In the genomic region with DNA sequence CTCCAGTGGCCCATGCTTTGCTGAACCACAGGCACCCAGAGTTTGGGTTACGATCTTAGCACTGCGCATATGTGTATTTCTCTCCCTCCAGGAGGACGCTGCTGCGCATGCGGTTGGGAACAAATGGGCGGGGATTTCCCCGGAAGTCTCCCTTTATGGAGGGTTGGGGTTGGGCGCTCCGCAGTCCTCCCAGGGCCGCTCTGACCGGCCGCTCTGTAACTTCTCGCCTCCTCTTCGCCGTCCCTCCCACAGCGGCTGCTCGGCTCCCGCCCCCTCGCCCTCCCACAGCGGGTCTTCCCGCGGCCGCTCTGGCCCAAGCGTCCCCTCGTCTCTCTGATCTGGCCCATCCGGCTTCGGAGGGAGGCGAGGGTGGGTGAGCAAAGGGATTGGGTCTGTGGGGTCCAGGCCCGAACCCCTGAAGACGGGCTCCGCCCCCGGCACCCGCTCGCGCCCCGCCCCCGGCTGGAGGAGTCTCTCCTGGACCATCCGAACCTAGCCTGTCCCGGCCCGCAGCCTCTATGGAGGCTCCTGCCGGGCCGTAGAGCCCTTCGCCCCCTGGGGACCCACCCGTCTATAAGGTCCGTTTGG, we compare ENCODE assay signal across 1 cellular context.
TF ChIP-seq lines count a peak whose summit lies in the region.

A gene with protein sequence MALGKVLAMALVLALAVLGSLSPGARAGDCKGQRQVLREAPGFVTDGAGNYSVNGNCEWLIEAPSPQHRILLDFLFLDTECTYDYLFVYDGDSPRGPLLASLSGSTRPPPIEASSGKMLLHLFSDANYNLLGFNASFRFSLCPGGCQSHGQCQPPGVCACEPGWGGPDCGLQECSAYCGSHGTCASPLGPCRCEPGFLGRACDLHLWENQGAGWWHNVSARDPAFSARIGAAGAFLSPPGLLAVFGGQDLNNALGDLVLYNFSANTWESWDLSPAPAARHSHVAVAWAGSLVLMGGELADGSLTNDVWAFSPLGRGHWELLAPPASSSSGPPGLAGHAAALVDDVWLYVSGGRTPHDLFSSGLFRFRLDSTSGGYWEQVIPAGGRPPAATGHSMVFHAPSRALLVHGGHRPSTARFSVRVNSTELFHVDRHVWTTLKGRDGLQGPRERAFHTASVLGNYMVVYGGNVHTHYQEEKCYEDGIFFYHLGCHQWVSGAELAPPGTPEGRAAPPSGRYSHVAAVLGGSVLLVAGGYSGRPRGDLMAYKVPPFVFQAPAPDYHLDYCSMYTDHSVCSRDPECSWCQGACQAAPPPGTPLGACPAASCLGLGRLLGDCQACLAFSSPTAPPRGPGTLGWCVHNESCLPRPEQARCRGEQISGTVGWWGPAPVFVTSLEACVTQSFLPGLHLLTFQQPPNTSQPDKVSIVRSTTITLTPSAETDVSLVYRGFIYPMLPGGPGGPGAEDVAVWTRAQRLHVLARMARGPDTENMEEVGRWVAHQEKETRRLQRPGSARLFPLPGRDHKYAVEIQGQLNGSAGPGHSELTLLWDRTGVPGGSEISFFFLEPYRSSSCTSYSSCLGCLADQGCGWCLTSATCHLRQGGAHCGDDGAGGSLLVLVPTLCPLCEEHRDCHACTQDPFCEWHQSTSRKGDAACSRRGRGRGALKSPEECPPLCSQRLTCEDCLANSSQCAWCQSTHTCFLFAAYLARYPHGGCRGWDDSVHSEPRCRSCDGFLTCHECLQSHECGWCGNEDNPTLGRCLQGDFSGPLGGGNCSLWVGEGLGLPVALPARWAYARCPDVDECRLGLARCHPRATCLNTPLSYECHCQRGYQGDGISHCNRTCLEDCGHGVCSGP (N-terminal part only) (plus strand): TSS at position 328 of the 588 bp plus-strand sequence. CDS start 609 bp downstream, outside the sequence.

TF ChIP-seq in K562, 482 proteins besides CTCF, POLR2A, EP300 and RAD21 (continued from another document and continues in another):
- TF ChIP-seq, protein P1, sequence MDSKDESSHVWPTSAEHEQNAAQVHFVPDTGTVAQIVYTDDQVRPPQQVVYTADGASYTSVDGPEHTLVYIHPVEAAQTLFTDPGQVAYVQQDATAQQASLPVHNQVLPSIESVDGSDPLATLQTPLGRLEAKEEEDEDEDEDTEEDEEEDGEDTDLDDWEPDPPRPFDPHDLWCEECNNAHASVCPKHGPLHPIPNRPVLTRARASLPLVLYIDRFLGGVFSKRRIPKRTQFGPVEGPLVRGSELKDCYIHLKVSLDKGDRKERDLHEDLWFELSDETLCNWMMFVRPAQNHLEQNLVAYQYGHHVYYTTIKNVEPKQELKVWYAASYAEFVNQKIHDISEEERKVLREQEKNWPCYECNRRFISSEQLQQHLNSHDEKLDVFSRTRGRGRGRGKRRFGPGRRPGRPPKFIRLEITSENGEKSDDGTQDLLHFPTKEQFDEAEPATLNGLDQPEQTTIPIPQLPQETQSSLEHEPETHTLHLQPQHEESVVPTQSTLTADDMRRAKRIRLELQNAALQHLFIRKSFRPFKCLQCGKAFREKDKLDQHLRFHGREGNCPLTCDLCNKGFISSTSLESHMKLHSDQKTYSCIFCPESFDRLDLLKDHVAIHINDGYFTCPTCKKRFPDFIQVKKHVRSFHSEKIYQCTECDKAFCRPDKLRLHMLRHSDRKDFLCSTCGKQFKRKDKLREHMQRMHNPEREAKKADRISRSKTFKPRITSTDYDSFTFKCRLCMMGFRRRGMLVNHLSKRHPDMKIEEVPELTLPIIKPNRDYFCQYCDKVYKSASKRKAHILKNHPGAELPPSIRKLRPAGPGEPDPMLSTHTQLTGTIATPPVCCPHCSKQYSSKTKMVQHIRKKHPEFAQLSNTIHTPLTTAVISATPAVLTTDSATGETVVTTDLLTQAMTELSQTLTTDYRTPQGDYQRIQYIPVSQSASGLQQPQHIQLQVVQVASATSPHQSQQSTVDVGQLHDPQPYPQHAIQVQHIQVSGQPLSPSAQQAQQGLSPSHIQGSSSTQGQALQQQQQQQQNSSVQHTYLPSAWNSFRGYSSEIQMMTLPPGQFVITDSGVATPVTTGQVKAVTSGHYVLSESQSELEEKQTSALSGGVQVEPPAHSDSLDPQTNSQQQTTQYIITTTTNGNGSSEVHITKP (IDR thresholded peaks at IDR 0.05; ENCODE audit: partially characterized antibody), result peak; percentile 63
- TF ChIP-seq MED1 (CRISPR knock-in tag; IDR thresholded peaks at IDR 0.05; ENCODE audit: borderline replicate concordance) (no peak), BACH1 (tag; IDR thresholded peaks at IDR 0.05) (no peak), MYNN (IDR thresholded peaks at IDR 0.05) (no peak), MYNN (CRISPR knock-in tag; IDR thresholded peaks at IDR 0.05) (no peak), FIP1L1 (IDR thresholded peaks at IDR 0.05; ENCODE audit: low read depth, low read length, poor library complexity, severe bottlenecking) (no peak), ZNF561 (CRISPR knock-in tag; conservative IDR thresholded peaks at IDR 0.05) (no peak), ZNF77 (CRISPR knock-in tag; IDR thresholded peaks at IDR 0.05) (no peak), DACH1 (IDR thresholded peaks at IDR 0.05; ENCODE audit: partially characterized antibody) (no peak), HCFC1 (IDR thresholded peaks at IDR 0.05; ENCODE audit: low read depth, low read length) (peak; percentile 69), GTF2A2 (tag; IDR thresholded peaks at IDR 0.05) (no peak), HIVEP1 (CRISPR knock-in tag; IDR thresholded peaks at IDR 0.05) (no peak), ZNF707 (CRISPR knock-in tag; conservative IDR thresholded peaks at IDR 0.05) (no peak), ETV6 (IDR thresholded peaks at IDR 0.05; ENCODE audit: borderline replicate concordance in 1 of 2, low read depth in 2 of 2, low read length in 1 of 2) (no peak), ETV6 (CRISPR knock-in tag; IDR thresholded peaks at IDR 0.05; ENCODE audit: borderline replicate concordance) (0 out of 2 replicates have a peak, but pooled peaks have one; percentile 26), NFIX (CRISPR knock-in tag; IDR thresholded peaks at IDR 0.05; ENCODE audit: low read depth) (no peak), KAT7 (CRISPR knock-in tag; IDR thresholded peaks at IDR 0.05; ENCODE audit: borderline replicate concordance) (no peak), POLR2B (IDR thresholded peaks at IDR 0.05; ENCODE audit: low read depth, partially characterized antibody) (peak; percentile 74), TAF1 (IDR thresholded peaks at IDR 0.05; ENCODE audit: control insufficient read depth, extremely low read depth, insufficient read depth, low read length, severe bottlenecking) (peak; percentile 83), U2AF2 (optimal IDR thresholded peaks at IDR 0.05; ENCODE audit: low read depth, low read length) (no peak)
- TF ChIP-seq, protein P2, sequence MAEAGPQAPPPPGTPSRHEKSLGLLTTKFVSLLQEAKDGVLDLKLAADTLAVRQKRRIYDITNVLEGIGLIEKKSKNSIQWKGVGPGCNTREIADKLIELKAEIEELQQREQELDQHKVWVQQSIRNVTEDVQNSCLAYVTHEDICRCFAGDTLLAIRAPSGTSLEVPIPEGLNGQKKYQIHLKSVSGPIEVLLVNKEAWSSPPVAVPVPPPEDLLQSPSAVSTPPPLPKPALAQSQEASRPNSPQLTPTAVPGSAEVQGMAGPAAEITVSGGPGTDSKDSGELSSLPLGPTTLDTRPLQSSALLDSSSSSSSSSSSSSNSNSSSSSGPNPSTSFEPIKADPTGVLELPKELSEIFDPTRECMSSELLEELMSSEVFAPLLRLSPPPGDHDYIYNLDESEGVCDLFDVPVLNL (CRISPR knock-in tag; IDR thresholded peaks at IDR 0.05; ENCODE audit: low read depth), result no peak
- TF ChIP-seq, protein P3, sequence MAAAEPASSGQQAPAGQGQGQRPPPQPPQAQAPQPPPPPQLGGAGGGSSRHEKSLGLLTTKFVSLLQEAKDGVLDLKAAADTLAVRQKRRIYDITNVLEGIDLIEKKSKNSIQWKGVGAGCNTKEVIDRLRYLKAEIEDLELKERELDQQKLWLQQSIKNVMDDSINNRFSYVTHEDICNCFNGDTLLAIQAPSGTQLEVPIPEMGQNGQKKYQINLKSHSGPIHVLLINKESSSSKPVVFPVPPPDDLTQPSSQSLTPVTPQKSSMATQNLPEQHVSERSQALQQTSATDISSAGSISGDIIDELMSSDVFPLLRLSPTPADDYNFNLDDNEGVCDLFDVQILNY (CRISPR knock-in tag; IDR thresholded peaks at IDR 0.05), result no peak
- TF ChIP-seq, protein P4, sequence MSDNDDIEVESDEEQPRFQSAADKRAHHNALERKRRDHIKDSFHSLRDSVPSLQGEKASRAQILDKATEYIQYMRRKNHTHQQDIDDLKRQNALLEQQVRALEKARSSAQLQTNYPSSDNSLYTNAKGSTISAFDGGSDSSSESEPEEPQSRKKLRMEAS (CRISPR knock-in tag; IDR thresholded peaks at IDR 0.05), result peak; percentile 41
- TF ChIP-seq, protein P5, sequence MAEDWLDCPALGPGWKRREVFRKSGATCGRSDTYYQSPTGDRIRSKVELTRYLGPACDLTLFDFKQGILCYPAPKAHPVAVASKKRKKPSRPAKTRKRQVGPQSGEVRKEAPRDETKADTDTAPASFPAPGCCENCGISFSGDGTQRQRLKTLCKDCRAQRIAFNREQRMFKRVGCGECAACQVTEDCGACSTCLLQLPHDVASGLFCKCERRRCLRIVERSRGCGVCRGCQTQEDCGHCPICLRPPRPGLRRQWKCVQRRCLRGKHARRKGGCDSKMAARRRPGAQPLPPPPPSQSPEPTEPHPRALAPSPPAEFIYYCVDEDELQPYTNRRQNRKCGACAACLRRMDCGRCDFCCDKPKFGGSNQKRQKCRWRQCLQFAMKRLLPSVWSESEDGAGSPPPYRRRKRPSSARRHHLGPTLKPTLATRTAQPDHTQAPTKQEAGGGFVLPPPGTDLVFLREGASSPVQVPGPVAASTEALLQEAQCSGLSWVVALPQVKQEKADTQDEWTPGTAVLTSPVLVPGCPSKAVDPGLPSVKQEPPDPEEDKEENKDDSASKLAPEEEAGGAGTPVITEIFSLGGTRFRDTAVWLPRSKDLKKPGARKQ (CRISPR knock-in tag; IDR thresholded peaks at IDR 0.05), result no peak
- TF ChIP-seq, protein P6, sequence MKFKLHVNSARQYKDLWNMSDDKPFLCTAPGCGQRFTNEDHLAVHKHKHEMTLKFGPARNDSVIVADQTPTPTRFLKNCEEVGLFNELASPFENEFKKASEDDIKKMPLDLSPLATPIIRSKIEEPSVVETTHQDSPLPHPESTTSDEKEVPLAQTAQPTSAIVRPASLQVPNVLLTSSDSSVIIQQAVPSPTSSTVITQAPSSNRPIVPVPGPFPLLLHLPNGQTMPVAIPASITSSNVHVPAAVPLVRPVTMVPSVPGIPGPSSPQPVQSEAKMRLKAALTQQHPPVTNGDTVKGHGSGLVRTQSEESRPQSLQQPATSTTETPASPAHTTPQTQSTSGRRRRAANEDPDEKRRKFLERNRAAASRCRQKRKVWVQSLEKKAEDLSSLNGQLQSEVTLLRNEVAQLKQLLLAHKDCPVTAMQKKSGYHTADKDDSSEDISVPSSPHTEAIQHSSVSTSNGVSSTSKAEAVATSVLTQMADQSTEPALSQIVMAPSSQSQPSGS (CRISPR knock-in tag; IDR thresholded peaks at IDR 0.05), result no peak
- TF ChIP-seq, protein P7, sequence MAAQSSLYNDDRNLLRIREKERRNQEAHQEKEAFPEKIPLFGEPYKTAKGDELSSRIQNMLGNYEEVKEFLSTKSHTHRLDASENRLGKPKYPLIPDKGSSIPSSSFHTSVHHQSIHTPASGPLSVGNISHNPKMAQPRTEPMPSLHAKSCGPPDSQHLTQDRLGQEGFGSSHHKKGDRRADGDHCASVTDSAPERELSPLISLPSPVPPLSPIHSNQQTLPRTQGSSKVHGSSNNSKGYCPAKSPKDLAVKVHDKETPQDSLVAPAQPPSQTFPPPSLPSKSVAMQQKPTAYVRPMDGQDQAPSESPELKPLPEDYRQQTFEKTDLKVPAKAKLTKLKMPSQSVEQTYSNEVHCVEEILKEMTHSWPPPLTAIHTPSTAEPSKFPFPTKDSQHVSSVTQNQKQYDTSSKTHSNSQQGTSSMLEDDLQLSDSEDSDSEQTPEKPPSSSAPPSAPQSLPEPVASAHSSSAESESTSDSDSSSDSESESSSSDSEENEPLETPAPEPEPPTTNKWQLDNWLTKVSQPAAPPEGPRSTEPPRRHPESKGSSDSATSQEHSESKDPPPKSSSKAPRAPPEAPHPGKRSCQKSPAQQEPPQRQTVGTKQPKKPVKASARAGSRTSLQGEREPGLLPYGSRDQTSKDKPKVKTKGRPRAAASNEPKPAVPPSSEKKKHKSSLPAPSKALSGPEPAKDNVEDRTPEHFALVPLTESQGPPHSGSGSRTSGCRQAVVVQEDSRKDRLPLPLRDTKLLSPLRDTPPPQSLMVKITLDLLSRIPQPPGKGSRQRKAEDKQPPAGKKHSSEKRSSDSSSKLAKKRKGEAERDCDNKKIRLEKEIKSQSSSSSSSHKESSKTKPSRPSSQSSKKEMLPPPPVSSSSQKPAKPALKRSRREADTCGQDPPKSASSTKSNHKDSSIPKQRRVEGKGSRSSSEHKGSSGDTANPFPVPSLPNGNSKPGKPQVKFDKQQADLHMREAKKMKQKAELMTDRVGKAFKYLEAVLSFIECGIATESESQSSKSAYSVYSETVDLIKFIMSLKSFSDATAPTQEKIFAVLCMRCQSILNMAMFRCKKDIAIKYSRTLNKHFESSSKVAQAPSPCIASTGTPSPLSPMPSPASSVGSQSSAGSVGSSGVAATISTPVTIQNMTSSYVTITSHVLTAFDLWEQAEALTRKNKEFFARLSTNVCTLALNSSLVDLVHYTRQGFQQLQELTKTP (IDR thresholded peaks at IDR 0.05; ENCODE audit: low read depth in 1 of 2, partially characterized antibody in 2 of 2), result no peak
- TF ChIP-seq, protein P8, sequence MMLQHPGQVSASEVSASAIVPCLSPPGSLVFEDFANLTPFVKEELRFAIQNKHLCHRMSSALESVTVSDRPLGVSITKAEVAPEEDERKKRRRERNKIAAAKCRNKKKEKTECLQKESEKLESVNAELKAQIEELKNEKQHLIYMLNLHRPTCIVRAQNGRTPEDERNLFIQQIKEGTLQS (IDR thresholded peaks at IDR 0.05), result no peak
- TF ChIP-seq, protein P8 (CRISPR knock-in tag; conservative IDR thresholded peaks at IDR 0.05), result no peak
- TF ChIP-seq, protein P9, sequence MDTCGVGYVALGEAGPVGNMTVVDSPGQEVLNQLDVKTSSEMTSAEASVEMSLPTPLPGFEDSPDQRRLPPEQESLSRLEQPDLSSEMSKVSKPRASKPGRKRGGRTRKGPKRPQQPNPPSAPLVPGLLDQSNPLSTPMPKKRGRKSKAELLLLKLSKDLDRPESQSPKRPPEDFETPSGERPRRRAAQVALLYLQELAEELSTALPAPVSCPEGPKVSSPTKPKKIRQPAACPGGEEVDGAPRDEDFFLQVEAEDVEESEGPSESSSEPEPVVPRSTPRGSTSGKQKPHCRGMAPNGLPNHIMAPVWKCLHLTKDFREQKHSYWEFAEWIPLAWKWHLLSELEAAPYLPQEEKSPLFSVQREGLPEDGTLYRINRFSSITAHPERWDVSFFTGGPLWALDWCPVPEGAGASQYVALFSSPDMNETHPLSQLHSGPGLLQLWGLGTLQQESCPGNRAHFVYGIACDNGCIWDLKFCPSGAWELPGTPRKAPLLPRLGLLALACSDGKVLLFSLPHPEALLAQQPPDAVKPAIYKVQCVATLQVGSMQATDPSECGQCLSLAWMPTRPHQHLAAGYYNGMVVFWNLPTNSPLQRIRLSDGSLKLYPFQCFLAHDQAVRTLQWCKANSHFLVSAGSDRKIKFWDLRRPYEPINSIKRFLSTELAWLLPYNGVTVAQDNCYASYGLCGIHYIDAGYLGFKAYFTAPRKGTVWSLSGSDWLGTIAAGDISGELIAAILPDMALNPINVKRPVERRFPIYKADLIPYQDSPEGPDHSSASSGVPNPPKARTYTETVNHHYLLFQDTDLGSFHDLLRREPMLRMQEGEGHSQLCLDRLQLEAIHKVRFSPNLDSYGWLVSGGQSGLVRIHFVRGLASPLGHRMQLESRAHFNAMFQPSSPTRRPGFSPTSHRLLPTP (IDR thresholded peaks at IDR 0.05; ENCODE audit: borderline replicate concordance, extremely low read depth, insufficient read length), result no peak
